Comparison of ENCODE assay signal across 15 cellular contexts in the genomic region with DNA sequence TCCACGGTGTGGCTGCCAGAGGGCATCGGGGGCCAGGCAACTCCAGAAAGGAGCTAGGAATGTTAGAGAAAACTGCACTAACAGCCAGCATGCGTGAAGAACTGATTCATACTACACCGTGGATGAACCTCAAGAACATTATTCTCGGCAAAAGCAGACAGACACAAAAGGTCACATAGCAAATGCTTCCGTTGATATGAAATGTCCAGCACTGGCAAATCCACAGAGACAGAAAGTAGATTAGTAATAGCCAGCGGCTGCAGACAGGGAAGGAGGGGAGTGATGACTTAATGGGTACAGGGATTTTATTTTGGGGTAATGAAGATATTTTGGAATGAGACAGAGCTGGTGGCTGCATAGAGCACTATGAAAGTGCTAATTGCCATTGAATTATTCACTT. TPM values are rescaled to one million over a fixed set of nuclear protein-coding genes. Genes with fewer than 3 reads are reported as not detected.
DNase-seq lines count a peak whose midpoint lies in the region; ATAC-seq and TF ChIP-seq lines count a peak whose summit lies in the region.
"Had no signal": no experiment of that assay in that cellular context is flagged by ENCODE, and none has a peak within 500 bp of the region (broad histone marks: within the 10 kb centered on the region; RNA-seq: fewer than 3 reads in every experiment).

No MANE protein-coding gene starts in this region.

- no peaks in the 10 kb centered on the region for H3K9me3 Mint-ChIP-seq in progenitor cell of endocrine pancreas (ENCODE audit: low read depth)
- H3K9me3 Mint-ChIP-seq: activated B cell treated with CpG ODN at 0.5 μM for 24 hours had no signal

- no peak for TF ChIP-seq CTCF in hepatocyte (IDR thresholded peaks at IDR 0.05; ENCODE audit: poor library complexity)
- TF ChIP-seq CTCF in progenitor cell of endocrine pancreas (IDR thresholded peaks at IDR 0.05; ENCODE audit: unreplicated experiment) = no peak

- peak; percentile 55 for DNase-seq in RPMI7951 (ENCODE audit: low read depth)
- DNase-seq in hepatocyte (ENCODE audit: low spot score) = peak; percentile 7
- DNase-seq in progenitor cell of endocrine pancreas (ENCODE audit: low spot score, unreplicated experiment) = no peak
- DNase-seq in NCI-H1436 (lab: John Stamatoyannopoulos, UW) = no peak
- no peak for DNase-seq in activated naive CD4-positive, alpha-beta T cell treated with Interleukin-2 at 50 U/mL for 16 hours
- DNase-seq in iPS-NIHi7 (ENCODE audit: extremely low spot score) = no peak
- DNase-seq: activated B cell treated with CpG ODN at 0.5 μM for 24 hours, activated gamma-delta T cell treated with Interleukin-2 at 50 U/mL for 16 hours, hippocampal formation, mammary epithelial cell, NCI-H774 had no signal

- peak overlapping the region; percentile 99 for H3K27ac Mint-ChIP-seq in progenitor cell of endocrine pancreas
- H3K27ac Mint-ChIP-seq: activated B cell treated with CpG ODN at 0.5 μM for 24 hours had no signal

- H3K4me2 ChIP-seq in BLaER1 (peak overlapping the region; percentile 69; the same call in 1 of the 2 replicates), hepatocyte (no peak overlapping the region)

- H3K9me3 ChIP-seq in BLaER1 (no peaks in the 10 kb centered on the region), hepatocyte (ENCODE audit: low read depth) (no peaks in the 10 kb centered on the region)

- H3K27ac ChIP-seq in BLaER1 (no peak overlapping the region), hepatocyte (peak overlapping the region; percentile 85)
- H3K27ac ChIP-seq: cardiac muscle cell had no signal

- H4K20me1 ChIP-seq in BLaER1 = no peaks in the 10 kb centered on the region
- no peaks in the 10 kb centered on the region for H4K20me1 ChIP-seq in hepatocyte (ENCODE audit: insufficient read depth, poor library complexity, severe bottlenecking)

- 56% methylated on average over 7 of the region's 7 CpGs for WGBS in hepatocyte (ENCODE audit: low lambda C conversion rate, missing lambda C conversion rate)

- H3K4me3 Mint-ChIP-seq in progenitor cell of endocrine pancreas (ENCODE audit: low read depth) = no peak overlapping the region
- H3K4me3 Mint-ChIP-seq: activated B cell treated with CpG ODN at 0.5 μM for 24 hours had no signal

- no peaks in the 10 kb centered on the region for H3K27me3 Mint-ChIP-seq in progenitor cell of endocrine pancreas

- H3K36me3 ChIP-seq in BLaER1 = no peaks in the 10 kb centered on the region
- no peaks in the 10 kb centered on the region for H3K36me3 ChIP-seq in hepatocyte (replicated peaks; ENCODE audit: insufficient read depth, low read depth)
- H3K36me3 ChIP-seq: cardiac muscle cell had no signal

- no peak overlapping the region for H2AFZ ChIP-seq in hepatocyte

- H3K27me3 ChIP-seq in BLaER1 = no peaks in the 10 kb centered on the region
- no peaks in the 10 kb centered on the region for H3K27me3 ChIP-seq in hepatocyte
- H3K27me3 ChIP-seq: cardiac muscle cell had no signal

- no peak overlapping the region for H3K4me3 ChIP-seq in BLaER1
- no peak overlapping the region for H3K4me3 ChIP-seq in hepatocyte
- H3K4me3 ChIP-seq: cardiac muscle cell had no signal

- H3K36me3 Mint-ChIP-seq in progenitor cell of endocrine pancreas (ENCODE audit: insufficient read depth) = no peaks in the 10 kb centered on the region

- H3K4me1 ChIP-seq in BLaER1 (peaks cover 40% of the 10 kb centered on the region), hepatocyte (ENCODE audit: insufficient read depth) (peaks cover 50% of the 10 kb centered on the region)

- no peak for ATAC-seq in GM19395 (IDR thresholded peaks at IDR 0.05; ENCODE audit: unreplicated experiment)

- no peaks in the 10 kb centered on the region for H3K79me2 ChIP-seq in hepatocyte

- H3K9me2 ChIP-seq in hepatocyte (replicated peaks; ENCODE audit: insufficient read depth) = no peaks in the 10 kb centered on the region

- H3K9ac ChIP-seq in BLaER1 = no peak overlapping the region

- H3K4me1 Mint-ChIP-seq in progenitor cell of endocrine pancreas (ENCODE audit: low read depth) = peaks cover 79% of the 10 kb centered on the region
- H3K4me1 Mint-ChIP-seq: activated B cell treated with CpG ODN at 0.5 μM for 24 hours had no signal

RNA-seq across cellular contexts. Expression of gene SCTR, which starts 37.4 kb away (rescaled TPM):
- total RNA-seq in RPMI7951 (2014; rRNA removed; shearing (Covaris generic)) = not detected in 2 replicates
- total RNA-seq in hepatocyte = 1.7 and 2.4 TPM in 2 replicates
- 4.3 and 4.9 TPM in 2 replicates for polyA plus RNA-seq in hepatocyte
- total RNA-seq in progenitor cell of endocrine pancreas = 33.1 and 34.9 TPM in 2 replicates
- total RNA-seq: activated B cell treated with CpG ODN at 0.5 μM for 24 hours, mammary epithelial cell had no signal
- polyA plus RNA-seq: BJ, cardiac muscle cell, mammary epithelial cell had no signal

RNA-seq across cellular contexts. Expression of gene TMEM37, which starts 55.2 kb away (rescaled TPM):
- not detected in 2 replicates for total RNA-seq in RPMI7951 (2014; rRNA removed; shearing (Covaris generic))
- 52.6 TPM in 2 replicates for total RNA-seq in hepatocyte
- polyA plus RNA-seq in hepatocyte = 89.9 and 123 TPM in 2 replicates
- total RNA-seq in progenitor cell of endocrine pancreas = 17.4 and 18.9 TPM in 2 replicates
- total RNA-seq: mammary epithelial cell had no signal

RNA-seq across cellular contexts. Expression of gene CFAP221, which starts 57.4 kb away (rescaled TPM):
- total RNA-seq in RPMI7951 (2014; rRNA removed; shearing (Covaris generic)) = not detected in 2 replicates
- total RNA-seq in hepatocyte (3.4 and 8.1 TPM in 2 replicates), progenitor cell of endocrine pancreas (33.0 and 37.4 TPM in 2 replicates)
- polyA plus RNA-seq in hepatocyte = 3.3 and 3.5 TPM in 2 replicates
- total RNA-seq: activated B cell treated with CpG ODN at 0.5 μM for 24 hours, mammary epithelial cell had no signal
- polyA plus RNA-seq: mammary epithelial cell had no signal

Comparison
In these comparisons a context has a peak if more than half of its experiments do, and no peak if none do; other contexts are left out.
1. DNase-seq: peak in RPMI7951 (single experiment) and hepatocyte (single experiment); none in progenitor cell of endocrine pancreas (single experiment), NCI-H1436 (single experiment), activated naive CD4-positive, alpha-beta T cell treated with Interleukin-2 at 50 U/mL for 16 hours (single experiment) and iPS-NIHi7 (single experiment).
2. RNA of gene TMEM37, which starts 55.2 kb away (total RNA-seq): 52.6 TPM in hepatocyte and 17.4 to 18.9 TPM in progenitor cell of endocrine pancreas; not detected in RPMI7951; every median in the first group is over 10 times any median in the second.